24 cellular contexts compared by ENCODE assay signal in genomic region chr4:103201254-103201653, GRCh38.
"Had no signal": no experiment of that assay in that cellular context is flagged by ENCODE, and none has a peak within 500 bp of the region (broad histone marks: within the 10 kb centered on the region; RNA-seq: fewer than 3 reads in every experiment).

No MANE protein-coding gene starts in this region.

- H3K4me3 Mint-ChIP-seq: stimulated activated memory B cell treated with anti-CD40 and anti-IgM and Interleukin-4, amounts not matched to agents 10 μg/mL and 1 μg/mL and 100 μg/mL, for 72 hours; stimulated activated naive CD8-positive, alpha-beta T cell treated with anti-CD3 and anti-CD28 coated beads, Interleukin-15, amount 100 ng/mL, for 72 hours had no signal

- H3K27ac Mint-ChIP-seq: stimulated activated memory B cell treated with anti-CD40 and anti-IgM and Interleukin-4, amounts not matched to agents 10 μg/mL and 1 μg/mL and 100 μg/mL, for 72 hours; stimulated activated naive CD8-positive, alpha-beta T cell treated with anti-CD3 and anti-CD28 coated beads, Interleukin-15, amount 100 ng/mL, for 72 hours had no signal

- H3K36me3 Mint-ChIP-seq: naive thymus-derived CD8-positive, alpha-beta T cell; stimulated activated memory B cell treated with anti-CD40 and anti-IgM and Interleukin-4, amounts not matched to agents 10 μg/mL and 1 μg/mL and 100 μg/mL, for 72 hours had no signal

- H3K27ac ChIP-seq: heart left ventricle, left ventricle myocardium inferior, pancreas, prostate gland, sigmoid colon, transverse colon, upper lobe of right lung had no signal

- DNase-seq: heart left ventricle; islet precursor cell; left ventricle myocardium inferior; mesenchymal stem cell; naive thymus-derived CD8-positive, alpha-beta T cell; nucleus accumbens; pancreas; posterior cingulate gyrus; retina; right cardiac atrium; sigmoid colon; small intestine; stimulated activated CD4-positive, alpha-beta T cell treated with anti-CD3 and anti-CD28 coated beads, Interleukin-1b, Interleukin-23, amount 100 ng/mL, for 48 hours; stimulated activated CD4-positive, alpha-beta T cell treated with anti-CD3 and anti-CD28 coated beads, Interleukin-2, amount 100 ng/mL, for 48 hours; stimulated activated CD4-positive, alpha-beta T cell treated with anti-CD3 and anti-CD28 coated beads, Interleukin-4, amount 100 ng/mL, for 4 hours; stimulated activated CD8-positive, alpha-beta memory T cell treated with anti-CD3 and anti-CD28 coated beads, Interleukin-4, amount 100 ng/mL, for 48 hours; stimulated activated naive CD4-positive, alpha-beta T cell treated with Interleukin-2 at 50 U/mL for 16 hours; stimulated activated naive CD8-positive, alpha-beta T cell treated with anti-CD3 and anti-CD28 coated beads, Interleukin-15, amount 100 ng/mL, for 72 hours; substantia nigra; transverse colon; upper lobe of right lung had no signal

- H3K27me3 ChIP-seq: pancreas, sigmoid colon, transverse colon, upper lobe of right lung had no signal

- H3K9me3 ChIP-seq: heart left ventricle, left ventricle myocardium inferior, pancreas, prostate gland, sigmoid colon, transverse colon, upper lobe of right lung had no signal

- ATAC-seq: heart left ventricle; naive thymus-derived CD8-positive, alpha-beta T cell; pancreas; right cardiac atrium; stimulated activated memory B cell treated with anti-CD40 and anti-IgM and Interleukin-4, amounts not matched to agents 10 μg/mL and 1 μg/mL and 100 μg/mL, for 72 hours; stimulated activated naive CD8-positive, alpha-beta T cell treated with anti-CD3 and anti-CD28 coated beads, Interleukin-15, amount 100 ng/mL, for 72 hours; upper lobe of right lung had no signal

- H3K36me3 ChIP-seq: heart left ventricle, left ventricle myocardium inferior, pancreas, prostate gland, sigmoid colon, transverse colon, upper lobe of right lung had no signal

- H3K4me3 ChIP-seq: heart left ventricle, left ventricle myocardium inferior, pancreas, prostate gland, sigmoid colon, transverse colon, upper lobe of right lung had no signal

- H3K9me3 Mint-ChIP-seq: naive thymus-derived CD8-positive, alpha-beta T cell; nephron; stimulated activated memory B cell treated with anti-CD40 and anti-IgM and Interleukin-4, amounts not matched to agents 10 μg/mL and 1 μg/mL and 100 μg/mL, for 72 hours; stimulated activated naive CD8-positive, alpha-beta T cell treated with anti-CD3 and anti-CD28 coated beads, Interleukin-15, amount 100 ng/mL, for 72 hours had no signal

- H3K4me1 ChIP-seq: pancreas, prostate gland, upper lobe of right lung had no signal
